In the genomic region with DNA sequence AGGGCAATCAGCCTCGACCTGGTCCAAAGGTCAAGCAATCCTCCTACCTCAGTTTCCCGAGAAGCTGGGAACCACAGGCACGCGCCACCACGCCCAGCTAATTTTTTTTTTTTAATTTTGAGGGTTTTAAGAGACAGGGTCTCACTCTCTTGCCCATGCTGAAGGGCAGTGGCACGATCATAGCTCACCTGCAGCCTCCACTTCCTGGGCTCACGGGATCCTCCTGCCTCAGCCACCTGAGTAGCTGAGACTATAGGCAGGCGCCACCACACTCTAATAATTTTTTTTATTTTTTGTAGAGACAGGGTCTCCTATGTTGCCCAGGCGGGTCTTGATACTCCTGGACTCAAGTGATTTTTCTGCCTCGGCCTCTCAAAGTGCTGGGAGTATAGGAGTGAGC, we compare ENCODE assay signal across 9 cellular contexts. TPM values are rescaled to one million over a fixed set of nuclear protein-coding genes. Genes with fewer than 3 reads are reported as not detected.
DNase-seq lines count a peak whose midpoint lies in the region; ATAC-seq and TF ChIP-seq lines count a peak whose summit lies in the region.
"Had no signal": no experiment of that assay in that cellular context is flagged by ENCODE, and none has a peak within 500 bp of the region (broad histone marks: within the 10 kb centered on the region; RNA-seq: fewer than 3 reads in every experiment).

No MANE protein-coding gene starts in this region.

- no peak overlapping the region for H2AFZ ChIP-seq in trophoblast cell (ENCODE audit: insufficient read depth, low read length, poor library complexity)

- H2BK12ac ChIP-seq in trophoblast cell (ENCODE audit: low read length): no peak overlapping the region

- DNase-seq in Panc1 (ENCODE audit: low read depth, low spot score) (no peak), esophagus muscularis mucosa (ENCODE audit: extremely low spot score) (no peak), trophoblast cell (no peak), NCI-H748 treated with DMSO at 0.1 percent for 48 hours (lab: John Stamatoyannopoulos, UW) (no peak), NCI-H82 treated with DMSO at 0.1 percent for 48 hours (lab: John Stamatoyannopoulos, UW; ENCODE audit: unreplicated experiment) (no peak), NCI-H1092 treated with DMSO at 0.1 percent for 48 hours (lab: John Stamatoyannopoulos, UW) (no peak)

- H2AK5ac ChIP-seq in trophoblast cell (ENCODE audit: low read length): no peak overlapping the region

- no peak overlapping the region for H3K14ac ChIP-seq in trophoblast cell (ENCODE audit: low read length)

- H3K27ac ChIP-seq in Panc1 (ENCODE audit: low read length): peak overlapping the region; percentile 80
- peak overlapping the region; percentile 96 to 99 (median 96) for H3K27ac ChIP-seq in esophagus muscularis mucosa (replicated peaks in 1 of 4)
- no peak overlapping the region for H3K27ac ChIP-seq in trophoblast cell (ENCODE audit: low read depth, low read length)

- TF ChIP-seq CTCF in Panc1 (IDR thresholded peaks at IDR 0.05) (no peak), esophagus muscularis mucosa (IDR thresholded peaks at IDR 0.05) (no peak)

- H3K4me2 ChIP-seq in trophoblast cell (ENCODE audit: low read length): peak overlapping the region; percentile 73

- H3K4me1 ChIP-seq in Panc1 (ENCODE audit: control insufficient read depth, insufficient read depth, low read length) (peaks cover 14% of the 10 kb centered on the region), esophagus muscularis mucosa (peaks cover 19 to 36% (median 35%) of the 10 kb centered on the region in 4 donors), trophoblast cell (ENCODE audit: control insufficient read depth in 1 of 2, insufficient read depth in 2 of 2, low read length in 2 of 2) (peaks cover 3 to 5% of the 10 kb centered on the region in 2 experiments)
- H3K4me1 ChIP-seq: colonic mucosa had no signal

- no peak overlapping the region for H2BK5ac ChIP-seq in trophoblast cell (ENCODE audit: low read depth, low read length, poor library complexity)

- H3K4me3 ChIP-seq in GM08714 (ENCODE audit: low read length) (peak overlapping the region; percentile 85), Panc1 (ENCODE audit: low read depth in 2 of 2, low read length in 2 of 2) (peak overlapping the region; percentile 85 to 86), esophagus muscularis mucosa (peak overlapping the region in 3 of 4 donors; percentile 88 to 99 (median 93)), trophoblast cell (ENCODE audit: low read depth, low read length) (no peak overlapping the region)

- peak overlapping the region; percentile 97 for H3K4ac ChIP-seq in trophoblast cell (ENCODE audit: low read depth, low read length)

- no peak overlapping the region for H2BK120ac ChIP-seq in trophoblast cell (ENCODE audit: insufficient read depth, low read length, poor library complexity)

- in situ Hi-C loops in Panc1 (cut with HindIII; ENCODE audit: low pct_unique_long_range_greater_than_20kb, low sequenced_read_pairs): no loop called here

- no peak overlapping the region for H4K8ac ChIP-seq in trophoblast cell (ENCODE audit: low read depth, low read length)

- no peak for TF ChIP-seq POLR2A in esophagus muscularis mucosa (IDR thresholded peaks at IDR 0.05; ENCODE audit: low read depth)

- H3K23ac ChIP-seq in trophoblast cell (ENCODE audit: low read length): no peak overlapping the region

- H3K27me3 ChIP-seq in Panc1 (ENCODE audit: control insufficient read depth, insufficient read depth, low read length): no peaks in the 10 kb centered on the region
- H3K27me3 ChIP-seq in esophagus muscularis mucosa: no peaks in the 10 kb centered on the region
- H3K27me3 ChIP-seq in trophoblast cell (ENCODE audit: insufficient read depth, low read length): no peaks in the 10 kb centered on the region
- H3K27me3 ChIP-seq: colonic mucosa had no signal

- ATAC-seq in Panc1 (no peak), GM19467 (IDR thresholded peaks at IDR 0.05; ENCODE audit: unreplicated experiment) (no peak)

- H3K79me1 ChIP-seq in trophoblast cell (ENCODE audit: low read length): peaks cover 11% of the 10 kb centered on the region

- H3K79me2 ChIP-seq in trophoblast cell (ENCODE audit: control insufficient read depth, insufficient read depth, low read length, poor library complexity): peaks cover 11% of the 10 kb centered on the region

- no TSS peak for BruUV-seq in Panc1 (replicated peaks; lab: Mats Ljungman, UMichigan)

- no peaks in the 10 kb centered on the region for H3K9me3 ChIP-seq in Panc1 (ENCODE audit: control insufficient read depth, insufficient read depth, low read depth, low read length)
- no peaks in the 10 kb centered on the region for H3K9me3 ChIP-seq in esophagus muscularis mucosa
- peaks cover 1% of the 10 kb centered on the region for H3K9me3 ChIP-seq in trophoblast cell (ENCODE audit: insufficient read depth, low read depth, low read length)
- H3K9me3 ChIP-seq: colonic mucosa had no signal

- TF ChIP-seq EP300 in esophagus muscularis mucosa (IDR thresholded peaks at IDR 0.05): no peak

- POLR2A ChIA-PET in Panc1 (lab: Charles Lee): interaction anchor here (0.5 kb wide), 1 partner anchor 13 kb away, joined by 11 read pairs; no protein-coding TSS in a partner anchor

- 94% methylated on average over 10 of the region's 10 CpGs for WGBS in esophagus muscularis mucosa
- no CpG with 5 or more reads among the region's 10 CpGs for WGBS in trophoblast cell (ENCODE audit: extremely low coverage, insufficient coverage, insufficient read length)

- no peak overlapping the region for H4K91ac ChIP-seq in trophoblast cell (ENCODE audit: low read depth, low read length)

- intact Hi-C loops in Panc1 (cut with micrococcal nuclease; ENCODE audit: unreplicated experiment) (no loop called here), esophagus muscularis mucosa (cut with DNase I) (no loop called here)

- CTCF ChIA-PET in Panc1 (lab: Charles Lee): interaction anchor here (0.6 kb wide), 1 partner anchor 137 kb away, joined by 7 read pairs; no protein-coding TSS in a partner anchor

- peak overlapping the region; percentile 37 for H3K18ac ChIP-seq in trophoblast cell (ENCODE audit: low read length)

- H3K36me3 ChIP-seq in Panc1 (ENCODE audit: control insufficient read depth, insufficient read depth, low read length) (no peaks in the 10 kb centered on the region), esophagus muscularis mucosa (no peaks in the 10 kb centered on the region), trophoblast cell (ENCODE audit: control insufficient read depth in 1 of 2, insufficient read depth in 2 of 2, low read length in 2 of 2) (no peaks in the 10 kb centered on the region)
- H3K36me3 ChIP-seq: colonic mucosa had no signal

- H3K9ac ChIP-seq in trophoblast cell (ENCODE audit: low read length): no peak overlapping the region

- no peak overlapping the region for H4K12ac ChIP-seq in trophoblast cell (ENCODE audit: low read depth, low read length)

RNA-seq across cellular contexts. Expression of a gene that starts 1.6 kb away (rescaled TPM):
- total RNA-seq in Panc1 (2021; ENCODE audit: unreplicated experiment) (37.1 TPM), esophagus muscularis mucosa (10 to 100 TPM; 34.7 to 51.1 (median 48.9) TPM)
- 19.6 TPM for polyA plus RNA-seq in Panc1 (2012; ENCODE audit: insufficient read length)
- 12.0 TPM in 2 replicates for polyA plus RNA-seq in trophoblast cell (2013)

RNA-seq across cellular contexts. Expression of a gene that starts 17.5 kb away (rescaled TPM):
- total RNA-seq in Panc1 (2021; ENCODE audit: unreplicated experiment) (21.3 TPM), esophagus muscularis mucosa (10 to 100 TPM; 14.4 to 22.9 (median 18.5) TPM)
- polyA plus RNA-seq in Panc1 (2012; ENCODE audit: insufficient read length): 12.0 TPM
- 8.6 TPM in 2 replicates for polyA plus RNA-seq in trophoblast cell (2013)
